9 cellular contexts compared by ENCODE assay signal in the genomic region with DNA sequence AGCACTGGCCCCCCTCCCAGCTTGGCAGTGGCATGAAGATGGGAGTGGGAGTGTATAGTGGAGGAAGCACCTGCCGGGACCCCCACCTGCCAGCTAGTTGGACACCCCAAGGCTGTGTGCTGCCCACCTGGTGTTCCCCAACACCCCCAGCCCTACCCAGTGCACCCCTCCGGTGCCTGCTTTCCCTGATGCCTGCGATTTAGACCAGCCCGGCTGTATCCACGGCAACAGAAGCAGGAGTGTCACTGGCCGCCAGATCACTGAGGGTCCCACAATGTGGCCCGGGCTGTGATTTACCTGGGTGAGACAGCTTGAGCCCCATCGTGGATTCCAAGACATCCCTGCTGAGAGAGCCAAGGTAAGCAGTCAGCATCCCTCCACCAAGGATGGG. TPM values are rescaled to one million over a fixed set of nuclear protein-coding genes. Genes with fewer than 3 reads are reported as not detected.
DNase-seq lines count a peak whose midpoint lies in the region; ATAC-seq and TF ChIP-seq lines count a peak whose summit lies in the region.
"Had no signal": no experiment of that assay in that cellular context is flagged by ENCODE, and none has a peak within 500 bp of the region (broad histone marks: within the 10 kb centered on the region; RNA-seq: fewer than 3 reads in every experiment).

No MANE protein-coding gene starts in this region.

- H3K9ac ChIP-seq in BLaER1 = no peak overlapping the region

- intact Hi-C loops in OCI-LY7 (cut with micrococcal nuclease; ENCODE audit: unreplicated experiment) = loop anchor here (5.0 kb wide), 1 partner anchor 52 kb away; no protein-coding TSS in a partner anchor
- intact Hi-C loops in psoas muscle (cut with DNase I) = no loop called here
- intact Hi-C loops in left colon (cut with DNase I, micrococcal nuclease) = no loop called here

- no peaks in the 10 kb centered on the region for H3K79me2 ChIP-seq in OCI-LY7 (ENCODE audit: insufficient read depth, low read depth, low read length)

- 0 to 31% (median 6%) methylated on average over 4 to 8 of the region's 8 CpGs for WGBS in psoas muscle, 3 donors

- H3K9me3 ChIP-seq in BLaER1 (no peaks in the 10 kb centered on the region), OCI-LY7 (ENCODE audit: low read length) (no peaks in the 10 kb centered on the region), psoas muscle (no peaks in the 10 kb centered on the region)

- no peak for TF ChIP-seq CTCF in OCI-LY7 (conservative IDR thresholded peaks at IDR 0.05; ENCODE audit: low read length)
- TF ChIP-seq CTCF in fibroblast of villous mesenchyme (IDR thresholded peaks at IDR 0.05; ENCODE audit: insufficient read depth, low read depth, low read length) = no peak
- TF ChIP-seq CTCF in psoas muscle (IDR thresholded peaks at IDR 0.05) = no peak

- H3K4me1 ChIP-seq in BLaER1 = peaks cover 33% of the 10 kb centered on the region
- H3K4me1 ChIP-seq in OCI-LY7 (ENCODE audit: insufficient read depth, low read length, poor library complexity, severe bottlenecking) = peaks cover 19% of the 10 kb centered on the region
- no peaks in the 10 kb centered on the region for H3K4me1 ChIP-seq in psoas muscle

- POLR2A ChIA-PET in OCI-LY7 (lab: Charles Lee) = no interaction called here

- CTCF ChIA-PET in OCI-LY7 (lab: Charles Lee; ENCODE audit: unreplicated experiment) = no interaction called here

- H4K20me1 ChIP-seq in BLaER1 = peaks cover 25% of the 10 kb centered on the region
- H4K20me1 ChIP-seq in OCI-LY7 (ENCODE audit: insufficient read depth, low read length) = no peaks in the 10 kb centered on the region

- no peaks in the 10 kb centered on the region for H3K9me2 ChIP-seq in OCI-LY7 (ENCODE audit: insufficient read depth, low read length)

- H3K4me2 ChIP-seq in BLaER1 (peak overlapping the region; percentile 71), OCI-LY7 (ENCODE audit: low read length) (peak overlapping the region; percentile 74)

- H3K4me3 ChIP-seq in BLaER1 (peak overlapping the region; percentile 68), OCI-LY7 (ENCODE audit: low read depth, low read length, poor library complexity, severe bottlenecking) (peak overlapping the region; percentile 81), fibroblast of villous mesenchyme (ENCODE audit: low read depth, low read length) (peak overlapping the region; percentile 73), psoas muscle (peak overlapping the region; percentile 22)

- DNase-seq in OCI-LY7 (ENCODE audit: low spot score) (no peak), fibroblast of villous mesenchyme (ENCODE audit: low read depth) (no peak), psoas muscle (no peak), left colon (no peak), NCI-H2029 (lab: John Stamatoyannopoulos, UW) (no peak), germinal center (ENCODE audit: low spot score) (no peak)
- DNase-seq in stimulated activated CD4-positive, alpha-beta T cell treated with anti-CD3 and anti-CD28 coated beads, Interleukin-2, amount 100 ng/mL, for 48 hours = no peak
- DNase-seq: natural killer cell had no signal

- H2AFZ ChIP-seq in OCI-LY7 (ENCODE audit: low read length) = no peak overlapping the region

- no peak for ATAC-seq in psoas muscle
- no peak for ATAC-seq in left colon
- ATAC-seq: natural killer cell had no signal

- H3K27me3 ChIP-seq in BLaER1 (peaks cover 29% of the 10 kb centered on the region), psoas muscle (ENCODE audit: insufficient read depth in 3 of 3, low read length in 2 of 3) (peaks cover 0 to 58% (median 0%) of the 10 kb centered on the region in 3 donors)

- H3K36me3 ChIP-seq in BLaER1 (no peaks in the 10 kb centered on the region), OCI-LY7 (ENCODE audit: insufficient read depth, low read length) (no peaks in the 10 kb centered on the region), psoas muscle (ENCODE audit: insufficient read depth in 1 of 2, low read depth in 1 of 2) (no peaks in the 10 kb centered on the region)

- no TSS peak for BruUV-seq in OCI-LY7 (replicated peaks; lab: Mats Ljungman, UMichigan)

- H3K27ac ChIP-seq in BLaER1 = no peak overlapping the region
- no peak overlapping the region for H3K27ac ChIP-seq in OCI-LY7 (ENCODE audit: low read depth, low read length, poor library complexity, severe bottlenecking)
- H3K27ac ChIP-seq in psoas muscle = no peak overlapping the region

RNA-seq across cellular contexts. Expression of a gene that starts 0.5 kb away (rescaled TPM):
- 5.4 and 6.2 TPM in 2 replicates for total RNA-seq in OCI-LY7 (2014; rRNA removed; shearing (Covaris generic))
- 8.7 and 10.1 TPM in 2 replicates for total RNA-seq in OCI-LY7 (2022)
- total RNA-seq in fibroblast of villous mesenchyme = 3.5 and 3.9 TPM in 2 replicates
- total RNA-seq in psoas muscle = under 1 TPM; 0.13 to 0.34 (median 0.20) TPM
- polyA plus RNA-seq in psoas muscle = under 1 TPM; 0.03 to 0.16 (median 0.08) TPM
- total RNA-seq in left colon = under 1 TPM; 0.55 to 0.67 TPM

RNA-seq across cellular contexts. Expression of a gene that starts 33.0 kb away (rescaled TPM):
- 22.0 and 23.5 TPM in 2 replicates for total RNA-seq in OCI-LY7 (2014; rRNA removed; shearing (Covaris generic))
- total RNA-seq in OCI-LY7 (2022) (21.7 and 24.6 TPM in 2 replicates), fibroblast of villous mesenchyme (11.9 and 13.0 TPM in 2 replicates), psoas muscle (10 to 100 TPM; 20.0 to 56.4 (median 28.1) TPM), left colon (1 to 10 TPM; 6.1 to 9.2 TPM)
- polyA plus RNA-seq in psoas muscle = 10 to 100 TPM in 2 of 3 donors, 1 to 10 TPM in 1; 9.2 to 45.2 (median 23.2) TPM

RNA-seq across cellular contexts. Expression of a gene that starts 44.8 kb away (rescaled TPM):
- 23.2 and 28.3 TPM in 2 replicates for total RNA-seq in OCI-LY7 (2014; rRNA removed; shearing (Covaris generic))
- total RNA-seq in OCI-LY7 (2022) (26.2 and 32.9 TPM in 2 replicates), fibroblast of villous mesenchyme (8.6 and 11.0 TPM in 2 replicates), psoas muscle (1 to 10 TPM; 3.4 to 8.2 (median 4.8) TPM), left colon (10 to 100 TPM in 1 of 2 donors, 1 to 10 TPM in 1; 8.9 to 12.2 TPM)
- polyA plus RNA-seq in psoas muscle = 1 to 10 TPM in 2 of 3 donors, under 1 TPM in 1; 0.89 to 5.2 (median 1.5) TPM

Comparison
In these comparisons a context has a peak if more than half of its experiments do, and no peak if none do; other contexts are left out.
1. H3K4me3 ChIP-seq: peak in every context shown above with its lines; median percentile 81 in OCI-LY7; 73 in fibroblast of villous mesenchyme; 68 in BLaER1; 22 in psoas muscle.